Comparison of ENCODE assay signal across 1 cellular context in genomic region chr2:207723425-207723787, GRCh38.
TF ChIP-seq lines count a peak whose summit lies in the region.
"Not testable (repeated sequence)": the region's sequence is repeated elsewhere in the genome, so short reads cannot be mapped to it uniquely, and the experiment has no call there.

No MANE protein-coding gene starts in this region.

TF ChIP-seq in A549, 52 proteins besides CTCF, POLR2A, EP300 and RAD21:
- TF ChIP-seq FOSL2 (IDR thresholded peaks at IDR 0.05), result not testable (repeated sequence)
- peak; percentile 50 for TF ChIP-seq FOSL2 (CRISPR knock-in tag; IDR thresholded peaks at IDR 0.05)
